ENCODE assay signal across 8 cellular contexts in the genomic region with DNA sequence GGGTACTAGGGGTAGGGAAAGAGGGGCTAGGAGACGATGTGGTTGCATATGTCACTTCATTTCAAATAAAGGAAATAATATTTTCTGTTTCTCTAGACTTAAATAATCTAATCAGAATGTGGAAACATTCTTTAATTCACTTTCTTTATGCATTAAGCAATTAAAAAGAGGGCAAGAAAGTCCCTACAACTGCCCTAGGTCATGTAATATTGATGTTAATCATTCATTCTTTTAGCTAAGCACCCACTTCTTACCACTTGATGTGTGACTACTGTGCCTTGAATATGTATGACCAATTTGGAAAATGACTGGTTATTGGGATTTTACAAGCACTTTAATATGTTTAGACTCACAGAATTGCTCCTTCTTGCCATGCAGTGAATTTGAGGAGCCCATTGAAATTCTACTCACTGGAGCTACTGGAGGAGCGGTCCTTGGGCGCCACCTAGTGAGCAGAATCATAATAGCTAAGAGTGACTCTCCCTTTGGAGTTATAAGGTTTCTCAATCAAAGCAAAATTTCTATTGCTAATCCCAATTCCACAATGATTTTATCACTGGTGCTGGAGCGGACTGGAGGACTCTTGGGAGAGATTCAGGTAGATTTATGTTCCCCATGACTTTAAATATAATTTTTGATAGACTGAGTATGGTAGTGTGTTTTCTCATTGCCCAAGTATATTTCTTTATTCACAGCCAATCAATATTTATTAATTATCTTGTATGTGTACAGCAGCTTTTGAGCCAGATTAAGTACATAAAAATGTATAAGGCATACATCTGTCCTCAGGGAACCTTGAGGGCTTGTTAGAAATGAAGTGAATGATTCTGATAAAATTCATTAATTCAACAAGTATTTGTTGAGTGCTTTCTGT.
A peak's percentile ranks its signal among the peaks of the same experiment; 100 is the strongest.
DNase-seq lines count a peak whose midpoint lies in the region; ATAC-seq and TF ChIP-seq lines count a peak whose summit lies in the region.

No MANE protein-coding gene starts in this region.

- H3K4me1 Mint-ChIP-seq in chondrocyte (ENCODE audit: low read depth), result no peaks in the 10 kb centered on the region

- peak; percentile 58 for DNase-seq in AG10803 (ENCODE audit: low read depth)
- DNase-seq in NCI-H345 treated with DMSO at 0.1 percent for 48 hours (lab: John Stamatoyannopoulos, UW; ENCODE audit: unreplicated experiment), result peak; percentile 7
- peak; percentile 44 for DNase-seq in activated CD4-positive, alpha-beta T cell treated with anti-CD3 and anti-CD28 coated beads for 1 hour
- DNase-seq in chondrocyte (ENCODE audit: low spot score), result no peak
- peak; percentile 49 to 71 (median 63) for DNase-seq in right lobe of liver
- peak; percentile 25 to 63 (median 53) for DNase-seq in stimulated activated CD4-positive, alpha-beta T cell treated with anti-CD3 and anti-CD28 coated beads, TNF-alpha, amount 100 ng/mL, for 48 hours (ENCODE audit: low read depth in 3 of 3)

- H3K27me3 ChIP-seq in right lobe of liver, result no peaks in the 10 kb centered on the region

- H3K27me3 Mint-ChIP-seq in chondrocyte (ENCODE audit: low read depth), result peaks cover 3% of the 10 kb centered on the region

- no peak overlapping the region for H3K4me3 ChIP-seq in AG10803 (ENCODE audit: low read length)
- H3K4me3 ChIP-seq in right lobe of liver, result no peak overlapping the region

- H3K9me3 ChIP-seq in right lobe of liver, result peaks cover 0 to 2% (median 0%) of the 10 kb centered on the region in 4 donors

- no peak overlapping the region for H3K4me3 Mint-ChIP-seq in chondrocyte (ENCODE audit: unreplicated experiment)

- intact Hi-C loops in right lobe of liver (cut with DNase I), result no loop called here

- ATAC-seq in GM18873 (IDR thresholded peaks at IDR 0.05; ENCODE audit: low FRiP score, unreplicated experiment) (peak; percentile 93), HG03108 (IDR thresholded peaks at IDR 0.05; ENCODE audit: unreplicated experiment) (peak; percentile 90), right lobe of liver (peak; percentile 94 to 98 (median 96))

- H3K27ac Mint-ChIP-seq in chondrocyte (ENCODE audit: unreplicated experiment), result no peak overlapping the region

- TF ChIP-seq CTCF in AG10803 (conservative IDR thresholded peaks at IDR 0.05; ENCODE audit: low read length) (peak; percentile 96), chondrocyte (IDR thresholded peaks at IDR 0.05) (peak; percentile 95), right lobe of liver (IDR thresholded peaks at IDR 0.05) (peak; percentile 77 to 94 (median 89))

- no peaks in the 10 kb centered on the region for H3K36me3 Mint-ChIP-seq in chondrocyte (ENCODE audit: low read depth)

- no peaks in the 10 kb centered on the region for H3K36me3 ChIP-seq in right lobe of liver

- no peaks in the 10 kb centered on the region for H3K4me1 ChIP-seq in right lobe of liver

- 23% methylated on average over 4 of the region's 4 CpGs for WGBS in right lobe of liver (ENCODE audit: insufficient coverage, low coverage, low lambda C conversion rate, missing lambda C conversion rate)

- no peak overlapping the region for H3K27ac ChIP-seq in right lobe of liver

- H3K9me3 Mint-ChIP-seq in chondrocyte (ENCODE audit: low read depth), result no peaks in the 10 kb centered on the region

- no peak for TF ChIP-seq POLR2A in right lobe of liver (IDR thresholded peaks at IDR 0.05)
